9 cellular contexts compared by ENCODE assay signal in genomic region chr13:21676611-21677021, GRCh38. TPM values are rescaled to one million over a fixed set of nuclear protein-coding genes. Genes with fewer than 3 reads are reported as not detected.
DNase-seq lines count a peak whose midpoint lies in the region; ATAC-seq and TF ChIP-seq lines count a peak whose summit lies in the region.
"Had no signal": no experiment of that assay in that cellular context is flagged by ENCODE, and none has a peak within 500 bp of the region (broad histone marks: within the 10 kb centered on the region; RNA-seq: fewer than 3 reads in every experiment).

No MANE protein-coding gene starts in this region.

- H3K4me1 ChIP-seq in mammary epithelial cell (ENCODE audit: insufficient read depth, low read length) = peaks cover 21% of the 10 kb centered on the region
- no peaks in the 10 kb centered on the region for H3K4me1 ChIP-seq in osteoblast (ENCODE audit: insufficient read depth, low read length)

- dilution Hi-C loops in mammary epithelial cell (cut with HindIII; ENCODE audit: low sequenced_read_pairs) = no loop called here

- 85% methylated on average over 6 of the region's 6 CpGs for WGBS in mammary epithelial cell (ENCODE audit: low coverage, missing lambda C conversion rate)

- in situ Hi-C loops in KBM-7 (cut with MboI; ENCODE audit: low pct_unique_long_range_greater_than_20kb, low sequenced_read_pairs) = no loop called here
- in situ Hi-C loops in mammary epithelial cell (cut with MboI; ENCODE audit: low sequenced_read_pairs in 2 of 2) = no loop called here

- no peak overlapping the region for H2AFZ ChIP-seq in mammary epithelial cell (ENCODE audit: low read depth, low read length)
- H2AFZ ChIP-seq in osteoblast (ENCODE audit: low read length) = no peak overlapping the region

- H3K4me3 ChIP-seq in mammary epithelial cell (replicated peaks in 1 of 3; ENCODE audit: insufficient read depth in 1 of 3, low read depth in 2 of 3, low read length in 3 of 3) (no peak overlapping the region), osteoblast (ENCODE audit: insufficient read depth, low read length) (no peak overlapping the region)

- peak; percentile 28 to 48 for TF ChIP-seq CTCF in mammary epithelial cell (conservative IDR thresholded peaks at IDR 0.05 in 1 of 2, IDR thresholded peaks at IDR 0.05 in 1 of 2; ENCODE audit: extremely low read depth in 1 of 2, insufficient read depth in 1 of 2, low read depth in 1 of 2, low read length in 2 of 2)
- no peak for TF ChIP-seq CTCF in osteoblast (IDR thresholded peaks at IDR 0.05; ENCODE audit: extremely low read depth, low read depth, low read length)

- H3K9me3 ChIP-seq in mammary epithelial cell (replicated peaks; ENCODE audit: insufficient read depth, low read length) (no peaks in the 10 kb centered on the region), osteoblast (ENCODE audit: low read depth, low read length) (no peaks in the 10 kb centered on the region)

- no TSS peak for BruUV-seq in mammary epithelial cell (replicated peaks; lab: Mats Ljungman, UMichigan)

- intact Hi-C loops in mammary epithelial cell (cut with micrococcal nuclease) = no loop called here

- H3K79me2 ChIP-seq in mammary epithelial cell (ENCODE audit: insufficient read depth, low read length) (no peaks in the 10 kb centered on the region), osteoblast (ENCODE audit: insufficient read depth, low read length) (no peaks in the 10 kb centered on the region)

- H3K36me3 ChIP-seq in mammary epithelial cell (ENCODE audit: insufficient read depth, low read length) (no peaks in the 10 kb centered on the region), osteoblast (ENCODE audit: insufficient read depth, low read length) (no peaks in the 10 kb centered on the region)

- peak; percentile 44 for DNase-seq in NCI-H510A treated with DMSO at 0.1 percent for 48 hours (lab: John Stamatoyannopoulos, UW)
- no peak for DNase-seq in NCI-H510A (lab: John Stamatoyannopoulos, UW)
- DNase-seq in KBM-7 = peak; percentile 48
- no peak for DNase-seq in mammary epithelial cell
- peak; percentile 78 for DNase-seq in osteoblast (ENCODE audit: insufficient read length, low spot score, missing footprints)
- no peak for DNase-seq in NCI-H1694 treated with DMSO at 0.1 percent for 48 hours (lab: John Stamatoyannopoulos, UW)
- DNase-seq in NCI-H2171 treated with DMSO at 0.1 percent for 48 hours (lab: John Stamatoyannopoulos, UW) = no peak

- CTCF ChIA-PET in mammary epithelial cell (lab: Charles Lee; ENCODE audit: low non-redundant PET) = interaction anchor here (0.6 kb wide), 1 partner anchor 1914 kb away, joined by 3 read pairs; no protein-coding TSS in a partner anchor

- H3K9ac ChIP-seq in mammary epithelial cell (ENCODE audit: insufficient read depth, low read length) = no peak overlapping the region

- H4K20me1 ChIP-seq in mammary epithelial cell (ENCODE audit: insufficient read depth, low read length) = no peaks in the 10 kb centered on the region
- H4K20me1 ChIP-seq in osteoblast (ENCODE audit: insufficient read depth, low read length) = no peaks in the 10 kb centered on the region

- no peak overlapping the region for H3K27ac ChIP-seq in mammary epithelial cell (ENCODE audit: insufficient read depth, low read depth, low read length)
- H3K27ac ChIP-seq in osteoblast (ENCODE audit: low read depth, low read length) = no peak overlapping the region

- H3K4me2 ChIP-seq in mammary epithelial cell (ENCODE audit: insufficient read depth, low read depth, low read length) (no peak overlapping the region), osteoblast (ENCODE audit: insufficient read depth, low read length) (no peak overlapping the region)

- peaks cover 22% of the 10 kb centered on the region for H3K27me3 ChIP-seq in mammary epithelial cell (ENCODE audit: insufficient read depth, low read length)
- peaks cover 62% of the 10 kb centered on the region for H3K27me3 ChIP-seq in osteoblast (ENCODE audit: insufficient read depth, low read length)

- no peak for ATAC-seq in HG03457 (IDR thresholded peaks at IDR 0.05; ENCODE audit: unreplicated experiment)

RNA-seq across cellular contexts. Expression of gene FGF9, which starts 5.7 kb away (rescaled TPM):
- not detected for total RNA-seq in mammary epithelial cell
- polyA plus RNA-seq in mammary epithelial cell = not detected
- polyA minus RNA-seq in mammary epithelial cell = not detected
- total RNA-seq in osteoblast = not detected in 2 replicates
- total RNA-seq: NCI-H460 had no signal

Comparison
In these comparisons a context has a peak if more than half of its experiments do, and no peak if none do; other contexts are left out.
1. DNase-seq: peak in NCI-H510A treated with DMSO at 0.1 percent for 48 hours (single experiment), KBM-7 (single experiment) and osteoblast (single experiment); none in NCI-H510A (single experiment), mammary epithelial cell (single experiment), NCI-H1694 treated with DMSO at 0.1 percent for 48 hours (single experiment) and NCI-H2171 treated with DMSO at 0.1 percent for 48 hours (single experiment).